ENCODE assay signal across 9 cellular contexts in the genomic region with DNA sequence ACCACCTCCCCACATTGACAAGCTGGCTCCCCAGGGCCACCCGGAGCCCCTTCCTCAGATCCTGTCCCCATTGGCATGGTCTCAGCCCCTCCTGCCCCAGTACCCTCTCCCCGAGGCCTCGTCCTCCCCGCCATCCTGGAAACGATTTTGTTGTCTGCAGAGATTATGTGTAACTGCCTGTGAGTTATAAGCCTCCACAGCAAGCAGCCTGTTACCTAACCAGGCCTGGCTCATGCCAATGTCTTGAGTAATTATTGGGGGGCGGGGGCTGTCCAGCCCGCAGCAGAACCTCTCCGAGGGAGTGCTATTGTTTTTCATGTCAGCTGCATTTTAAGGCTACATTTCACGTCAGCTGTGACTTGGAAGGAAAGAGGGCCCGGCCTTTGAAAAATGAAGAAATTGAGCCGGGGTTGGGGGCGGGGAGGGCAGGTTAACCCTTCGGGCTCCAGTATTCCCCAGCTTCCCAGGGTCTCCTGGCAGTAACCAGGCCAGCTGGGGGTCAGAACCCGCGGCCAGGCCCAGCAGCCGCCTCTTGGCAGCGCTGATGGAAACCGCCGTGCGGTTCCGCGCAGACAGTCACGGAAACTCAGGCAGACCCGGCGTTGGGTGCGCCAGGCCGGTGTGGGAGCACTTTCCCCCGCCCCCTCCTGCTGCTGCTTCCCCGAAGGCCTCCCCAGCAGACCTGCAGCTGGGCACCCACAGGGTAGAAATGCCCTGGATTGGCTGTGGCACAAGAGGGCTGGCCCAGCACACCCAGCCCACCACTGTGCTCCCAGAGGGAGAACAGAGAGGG. TPM values are rescaled to one million over a fixed set of nuclear protein-coding genes. Genes with fewer than 3 reads are reported as not detected.
DNase-seq lines count a peak whose midpoint lies in the region; ATAC-seq and TF ChIP-seq lines count a peak whose summit lies in the region.
"Had no signal": no experiment of that assay in that cellular context is flagged by ENCODE, and none has a peak within 500 bp of the region (broad histone marks: within the 10 kb centered on the region; RNA-seq: fewer than 3 reads in every experiment).

No MANE protein-coding gene starts in this region.

- peak overlapping the region; percentile 44 for H3K27ac Mint-ChIP-seq in endodermal cell
- no peak overlapping the region for H3K27ac Mint-ChIP-seq in activated T-helper 2 cell treated with anti-CD3 and anti-CD28 coated beads, Interferon-gamma antibody, Interleukin-2, Interleukin-4, amounts not matched to agents 10 μg/mL and 5 μg/mL and 100 μg/mL, durations not matched to agents 14 hours and 24 hours and 36 hours
- H3K27ac Mint-ChIP-seq: activated B cell treated with CpG ODN at 0.5 μM for 24 hours had no signal

- DNase-seq in AG04449 (ENCODE audit: low read depth, low spot score) (peak; percentile 90), NOMO-1 treated with dmso at 0.1 percent for 144 hours (lab: John Stamatoyannopoulos, UW; ENCODE audit: unreplicated experiment) (peak; percentile 40), endodermal cell (no peak), aorta (peak; percentile 86 to 88)
- DNase-seq in activated T-helper 2 cell treated with anti-CD3 and anti-CD28 coated beads, Interferon-gamma antibody, Interleukin-2, Interleukin-4, amounts not matched to agents 10 μg/mL and 5 μg/mL and 100 μg/mL, durations not matched to agents 14 hours and 24 hours and 36 hours (ENCODE audit: low spot score): no peak
- no peak for DNase-seq in activated naive CD4-positive, alpha-beta T cell treated with anti-CD3 and anti-CD28 coated beads, Interleukin-2, amount 50 U/mL, for 16 hours
- DNase-seq: activated B cell treated with CpG ODN at 0.5 μM for 24 hours had no signal

- H3K36me3 ChIP-seq in endodermal cell (ENCODE audit: control insufficient read depth, insufficient read depth, low read length) (no peaks in the 10 kb centered on the region), muscle layer of colon (ENCODE audit: insufficient read depth, low read length) (no peaks in the 10 kb centered on the region), aorta (ENCODE audit: control insufficient read depth in 1 of 2, insufficient read depth in 2 of 2, low read length in 1 of 2) (no peaks in the 10 kb centered on the region)

- H3K9ac ChIP-seq in endodermal cell (ENCODE audit: extremely low read depth, low read length, poor library complexity, severe bottlenecking): no peak overlapping the region
- H3K9ac ChIP-seq in muscle layer of colon (ENCODE audit: low read length): peak overlapping the region; percentile 44

- TF ChIP-seq CTCF in AG04449 (IDR thresholded peaks at IDR 0.05; ENCODE audit: insufficient read depth, low read length, missing control alignments) (no peak), endodermal cell (conservative IDR thresholded peaks at IDR 0.05) (no peak)

- POLR2A ChIA-PET in AG04449 (lab: Yijun Ruan, JAX): interaction anchor here (0.9 to 1.5 kb wide), 2 partner anchors 12 to 28 kb away, joined by 3 read pairs; no protein-coding TSS in a partner anchor

- no peaks in the 10 kb centered on the region for H3K27me3 ChIP-seq in endodermal cell (ENCODE audit: control insufficient read depth, insufficient read depth, low read length, poor library complexity, severe bottlenecking)
- no peaks in the 10 kb centered on the region for H3K27me3 ChIP-seq in muscle layer of colon (ENCODE audit: control insufficient read depth in 1 of 2, insufficient read depth in 2 of 2, low read length in 2 of 2)
- no peaks in the 10 kb centered on the region for H3K27me3 ChIP-seq in aorta (ENCODE audit: control insufficient read depth in 1 of 2, insufficient read depth in 2 of 2, low read length in 1 of 2)

- H3K9me3 ChIP-seq in endodermal cell (ENCODE audit: control insufficient read depth, low read length) (peaks cover 28% of the 10 kb centered on the region), muscle layer of colon (ENCODE audit: low read length) (peaks cover 4% of the 10 kb centered on the region), aorta (ENCODE audit: control insufficient read depth, low read length) (no peaks in the 10 kb centered on the region)

- H3K4me1 ChIP-seq in endodermal cell (ENCODE audit: control insufficient read depth, insufficient read depth, low read length) (no peaks in the 10 kb centered on the region), muscle layer of colon (ENCODE audit: insufficient read depth, low read length) (peaks cover 30% of the 10 kb centered on the region), aorta (ENCODE audit: control insufficient read depth in 1 of 2, insufficient read depth in 2 of 2, low read length in 2 of 2) (no peaks in the 10 kb centered on the region)

- H3K27ac ChIP-seq in endodermal cell (ENCODE audit: low read depth, low read length) (peak overlapping the region; percentile 81), muscle layer of colon (ENCODE audit: low read depth, low read length) (peak overlapping the region; percentile 89), aorta (ENCODE audit: low read depth in 1 of 2, low read length in 2 of 2) (peak overlapping the region in 1 of 2 donors; percentile 82)

- peak; percentile 91 for ATAC-seq in aorta (ENCODE audit: low FRiP score)
- ATAC-seq in HG02610 (IDR thresholded peaks at IDR 0.05; ENCODE audit: unreplicated experiment): no peak

- H3K4me1 Mint-ChIP-seq in endodermal cell: no peaks in the 10 kb centered on the region
- H3K4me1 Mint-ChIP-seq in activated T-helper 2 cell treated with anti-CD3 and anti-CD28 coated beads, Interferon-gamma antibody, Interleukin-2, Interleukin-4, amounts not matched to agents 10 μg/mL and 5 μg/mL and 100 μg/mL, durations not matched to agents 14 hours and 24 hours and 36 hours (ENCODE audit: low read depth): no peaks in the 10 kb centered on the region
- H3K4me1 Mint-ChIP-seq: activated B cell treated with CpG ODN at 0.5 μM for 24 hours had no signal

- no peak overlapping the region for H3K4me3 Mint-ChIP-seq in endodermal cell
- H3K4me3 Mint-ChIP-seq in activated T-helper 2 cell treated with anti-CD3 and anti-CD28 coated beads, Interferon-gamma antibody, Interleukin-2, Interleukin-4, amounts not matched to agents 10 μg/mL and 5 μg/mL and 100 μg/mL, durations not matched to agents 14 hours and 24 hours and 36 hours (ENCODE audit: low read depth): no peak overlapping the region
- H3K4me3 Mint-ChIP-seq: activated B cell treated with CpG ODN at 0.5 μM for 24 hours had no signal

- peaks cover 78% of the 10 kb centered on the region for H3K27me3 Mint-ChIP-seq in endodermal cell (ENCODE audit: insufficient read depth)
- no peaks in the 10 kb centered on the region for H3K27me3 Mint-ChIP-seq in activated T-helper 2 cell treated with anti-CD3 and anti-CD28 coated beads, Interferon-gamma antibody, Interleukin-2, Interleukin-4, amounts not matched to agents 10 μg/mL and 5 μg/mL and 100 μg/mL, durations not matched to agents 14 hours and 24 hours and 36 hours (ENCODE audit: low read depth)
- H3K27me3 Mint-ChIP-seq: activated B cell treated with CpG ODN at 0.5 μM for 24 hours had no signal

- 51 to 68% methylated on average over 24 to 29 of the region's 29 CpGs for WGBS in endodermal cell (ENCODE audit: insufficient coverage in 1 of 2, insufficient read length in 1 of 2), 2 experiments
- WGBS in aorta, 2 donors: 6 to 7% methylated on average over 29 of the region's 29 CpGs

- H3K9me3 Mint-ChIP-seq in endodermal cell: peaks cover 44% of the 10 kb centered on the region
- peaks cover 51% of the 10 kb centered on the region for H3K9me3 Mint-ChIP-seq in activated T-helper 2 cell treated with anti-CD3 and anti-CD28 coated beads, Interferon-gamma antibody, Interleukin-2, Interleukin-4, amounts not matched to agents 10 μg/mL and 5 μg/mL and 100 μg/mL, durations not matched to agents 14 hours and 24 hours and 36 hours

- CTCF ChIA-PET in AG04449 (lab: Yijun Ruan, JAX): no interaction called here

- no peaks in the 10 kb centered on the region for H3K36me3 Mint-ChIP-seq in endodermal cell (ENCODE audit: low read depth)
- H3K36me3 Mint-ChIP-seq in activated T-helper 2 cell treated with anti-CD3 and anti-CD28 coated beads, Interferon-gamma antibody, Interleukin-2, Interleukin-4, amounts not matched to agents 10 μg/mL and 5 μg/mL and 100 μg/mL, durations not matched to agents 14 hours and 24 hours and 36 hours (ENCODE audit: low read depth): no peaks in the 10 kb centered on the region

- intact Hi-C loops in aorta (cut with DNase I): loop anchor here in 1 of 2 donors (1.0 to 5.0 kb wide), 2 partner anchors 34 to 59 kb away; partner anchors contain the start of gene CDKN1C
- intact Hi-C loops in activated T-helper 2 cell treated with anti-CD3 and anti-CD28 coated beads, Interferon-gamma antibody, Interleukin-2, Interleukin-4, amounts not matched to agents 10 μg/mL and 5 μg/mL and 100 μg/mL, durations not matched to agents 14 hours and 24 hours and 36 hours (cut with micrococcal nuclease): no loop called here

- H3K4me3 ChIP-seq in AG04449 (ENCODE audit: low read depth, low read length) (peak overlapping the region; percentile 29), endodermal cell (ENCODE audit: low read length) (no peak overlapping the region), muscle layer of colon (ENCODE audit: low read depth in 1 of 2, low read length in 2 of 2) (peak overlapping the region in 1 of 2 donors; percentile 31), aorta (ENCODE audit: low read length in 2 of 2) (no peak overlapping the region)

RNA-seq across cellular contexts. Expression of gene CDKN1C, which starts 59.5 kb away (rescaled TPM):
- total RNA-seq in endodermal cell (10 to 100 TPM; 37.6 to 60.9 TPM), aorta (10 to 100 TPM; 13.7 to 37.7 TPM)
- 174 TPM for polyA plus RNA-seq in endodermal cell (2013, experiment 1 of 2)
- polyA plus RNA-seq in endodermal cell (2013, experiment 2 of 2): 148 TPM
- polyA plus RNA-seq in aorta: 10 to 100 TPM; 11.3 to 21.3 TPM
- 1.7 TPM in 2 replicates for total RNA-seq in activated T-helper 2 cell treated with anti-CD3 and anti-CD28 coated beads, Interferon-gamma antibody, Interleukin-2, Interleukin-4, amounts not matched to agents 10 μg/mL and 5 μg/mL and 100 μg/mL, durations not matched to agents 14 hours and 24 hours and 36 hours

Comparison
In these comparisons a context has a peak if more than half of its experiments do, and no peak if none do; other contexts are left out.
1. DNase-seq: peak in AG04449 (single experiment), NOMO-1 treated with dmso at 0.1 percent for 144 hours (single experiment) and aorta (2 of 2); none in endodermal cell (single experiment), activated T-helper 2 cell treated with anti-CD3 and anti-CD28 coated beads, Interferon-gamma antibody, Interleukin-2, Interleukin-4, amounts not matched to agents 10 μg/mL and 5 μg/mL and 100 μg/mL, durations not matched to agents 14 hours and 24 hours and 36 hours (single experiment) and activated naive CD4-positive, alpha-beta T cell treated with anti-CD3 and anti-CD28 coated beads, Interleukin-2, amount 50 U/mL, for 16 hours (single experiment).